ENCODE assay signal across 17 cellular contexts in genomic region chr11:126229782-126230540, GRCh38. TPM values are rescaled to one million over a fixed set of nuclear protein-coding genes. Genes with fewer than 3 reads are reported as not detected.
A peak's percentile ranks its signal among the peaks of the same experiment; 100 is the strongest.
DNase-seq lines count a peak whose midpoint lies in the region; ATAC-seq, FAIRE-seq and TF ChIP-seq lines count a peak whose summit lies in the region.
"Had no signal": no experiment of that assay in that cellular context is flagged by ENCODE, and none has a peak within 500 bp of the region (broad histone marks: within the 10 kb centered on the region; RNA-seq: fewer than 3 reads in every experiment).

No MANE protein-coding gene starts in this region.

- H3K79me2 ChIP-seq in Loucy (ENCODE audit: insufficient read depth, low read length) = peaks cover 17% of the 10 kb centered on the region

- no peak overlapping the region for H2AFZ ChIP-seq in Loucy (ENCODE audit: low read length)

- peaks cover 13% of the 10 kb centered on the region for H3K4me1 ChIP-seq in Loucy (ENCODE audit: insufficient read depth, low read length, poor library complexity, severe bottlenecking)
- H3K4me1 ChIP-seq in pancreas = peaks cover 0 to 12% (median 10%) of the 10 kb centered on the region in 3 donors

- ATAC-seq in sciatic nerve (no peak), pancreas (no peak)
- ATAC-seq: Panc1 had no signal

- no peaks in the 10 kb centered on the region for H3F3A ChIP-seq in Loucy (ENCODE audit: low read depth)

- no peaks in the 10 kb centered on the region for H3K9me2 ChIP-seq in Loucy (replicated peaks; ENCODE audit: low read depth, low read length)

- DNase-seq in AG10803 (ENCODE audit: low read depth) = peak; percentile 65
- DNase-seq in cardiac fibroblast (ENCODE audit: low read depth in 2 of 2) = peak; percentile 34 to 66
- DNase-seq in fibroblast of the aortic adventitia (ENCODE audit: low read depth) = peak; percentile 64
- DNase-seq in COLO668 (lab: John Stamatoyannopoulos, UW; ENCODE audit: unreplicated experiment) = no peak
- DNase-seq in sciatic nerve (ENCODE audit: low spot score) = no peak
- no peak for DNase-seq in pancreas
- no peak for DNase-seq in ACHN
- DNase-seq: DMS153, EL, NCI-H187 treated with DMSO at 0.1 percent for 48 hours, NCI-H2171, NCI-H446 treated with DMSO at 0.1 percent for 48 hours, NCI-H774, Right ventricle myocardium superior had no signal

- H3K9me3 ChIP-seq in Loucy (ENCODE audit: insufficient read depth, low read depth, low read length) = no peaks in the 10 kb centered on the region
- H3K9me3 ChIP-seq in pancreas = no peaks in the 10 kb centered on the region

- intact Hi-C loops in sciatic nerve (cut with DNase I) = no loop called here
- intact Hi-C loops in pancreas (cut with DNase I) = no loop called here

- WGBS in pancreas, 2 donors = 80 to 84% methylated on average over 3 of the region's 3 CpGs

- H3K4me2 ChIP-seq in Loucy (ENCODE audit: low read depth, low read length, poor library complexity, severe bottlenecking) = peak overlapping the region; percentile 43
- H3K4me2 ChIP-seq: BLaER1 had no signal

- in situ Hi-C loops in ACHN (cut with HindIII; ENCODE audit: low pct_ligation_motif_present, low pct_unique_long_range_greater_than_20kb, low sequenced_read_pairs) = no loop called here

- H3K4me3 ChIP-seq in AG10803 (ENCODE audit: low read length) = no peak overlapping the region
- H3K4me3 ChIP-seq in Loucy (ENCODE audit: low read length, poor library complexity, severe bottlenecking) = no peak overlapping the region
- H3K4me3 ChIP-seq in cardiac fibroblast (replicated peaks in 1 of 2; ENCODE audit: low read depth in 2 of 2, low read length in 2 of 2) = no peak overlapping the region
- no peak overlapping the region for H3K4me3 ChIP-seq in fibroblast of the aortic adventitia (ENCODE audit: low read depth, low read length)
- no peak overlapping the region for H3K4me3 ChIP-seq in pancreas
- H3K4me3 ChIP-seq: BLaER1 had no signal

- no peak overlapping the region for H3K27ac ChIP-seq in pancreas
- H3K27ac ChIP-seq: BLaER1 had no signal

- TF ChIP-seq CTCF in AG10803 (conservative IDR thresholded peaks at IDR 0.05; ENCODE audit: low read length) (no peak), Loucy (conservative IDR thresholded peaks at IDR 0.05; ENCODE audit: low read length) (no peak), cardiac fibroblast (IDR thresholded peaks at IDR 0.05; ENCODE audit: low read depth, low read length) (no peak), fibroblast of the aortic adventitia (IDR thresholded peaks at IDR 0.05; ENCODE audit: insufficient read depth, low read length) (no peak), pancreas (IDR thresholded peaks at IDR 0.05) (no peak)

- no peaks in the 10 kb centered on the region for H4K20me1 ChIP-seq in Loucy (ENCODE audit: insufficient read depth, low read length, poor library complexity, severe bottlenecking)
- H4K20me1 ChIP-seq: BLaER1 had no signal

- FAIRE-seq in pancreas (lab: Jason Lieb, UNC) = no peak

- H3K27me3 ChIP-seq in Loucy (ENCODE audit: insufficient read depth, low read length, poor library complexity, severe bottlenecking) = no peaks in the 10 kb centered on the region
- H3K27me3 ChIP-seq in pancreas = no peaks in the 10 kb centered on the region
- H3K27me3 ChIP-seq: BLaER1 had no signal

- H3K9ac ChIP-seq in Loucy (ENCODE audit: low read depth, low read length, poor library complexity, severe bottlenecking) = no peak overlapping the region
- H3K9ac ChIP-seq: BLaER1 had no signal

- H3K36me3 ChIP-seq in Loucy (ENCODE audit: insufficient read depth, low read length) = no peaks in the 10 kb centered on the region
- H3K36me3 ChIP-seq in pancreas = no peaks in the 10 kb centered on the region

RNA-seq across cellular contexts. Expression of gene FAM118B, which starts 18.4 kb away (rescaled TPM):
- total RNA-seq in fibroblast of the aortic adventitia (ENCODE audit: low replicate concordance) (14.7 and 32.9 TPM in 2 replicates), sciatic nerve (19.4 TPM), pancreas (1 to 10 TPM; 2.5 to 9.0 (median 3.7) TPM)
- polyA plus RNA-seq in pancreas = 1 to 10 TPM; 2.5 to 4.3 TPM

RNA-seq across cellular contexts. Expression of gene RPUSD4, which starts 18.5 kb away (rescaled TPM):
- total RNA-seq in fibroblast of the aortic adventitia (ENCODE audit: low replicate concordance) = 24.2 and 50.2 TPM in 2 replicates
- 21.0 TPM for total RNA-seq in sciatic nerve
- 10 to 100 TPM; 16.0 to 31.4 (median 22.6) TPM for total RNA-seq in pancreas
- 10 to 100 TPM; 14.5 to 18.6 TPM for polyA plus RNA-seq in pancreas

RNA-seq across cellular contexts. Expression of gene SRPRA, which starts 38.7 kb away (rescaled TPM):
- 37.8 and 99.4 TPM in 2 replicates for total RNA-seq in fibroblast of the aortic adventitia (ENCODE audit: low replicate concordance)
- 80.4 TPM for total RNA-seq in sciatic nerve
- 100 to 1,000 TPM; 137 to 178 (median 172) TPM for total RNA-seq in pancreas
- polyA plus RNA-seq in pancreas = 100 to 1,000 TPM in 1 of 2 donors, 10 to 100 TPM in 1; 76.5 to 107 TPM

RNA-seq across cellular contexts. Expression of gene FOXRED1, which starts 39.0 kb away (rescaled TPM):
- 7.2 and 14.7 TPM in 2 replicates for total RNA-seq in fibroblast of the aortic adventitia (ENCODE audit: low replicate concordance)
- total RNA-seq in sciatic nerve = 27.9 TPM
- total RNA-seq in pancreas = 10 to 100 TPM in 2 of 6 donors, 1 to 10 TPM in 4; 6.3 to 16.3 (median 7.5) TPM
- 10 to 100 TPM; 27.8 to 29.4 TPM for polyA plus RNA-seq in pancreas

RNA-seq across cellular contexts. Expression of gene TIRAP, which starts 52.9 kb away (rescaled TPM):
- total RNA-seq in fibroblast of the aortic adventitia (ENCODE audit: low replicate concordance) (2.9 and 5.8 TPM in 2 replicates), sciatic nerve (15.5 TPM), pancreas (1 to 10 TPM; 5.3 to 8.2 (median 6.6) TPM)
- 1 to 10 TPM; 6.1 to 6.4 TPM for polyA plus RNA-seq in pancreas

Comparison
In these comparisons a context has a peak if more than half of its experiments do, and no peak if none do; other contexts are left out.
1. DNase-seq: peak in AG10803 (single experiment), cardiac fibroblast (2 of 2) and fibroblast of the aortic adventitia (single experiment); none in COLO668 (single experiment), sciatic nerve (single experiment), pancreas (0 of 6) and ACHN (single experiment).